In genomic region chr14:67260965-67261364, GRCh38 we compare ENCODE assay signal across 19 cellular contexts. TPM values are rescaled to one million over a fixed set of nuclear protein-coding genes. Genes with fewer than 3 reads are reported as not detected.
A peak's percentile ranks its signal among the peaks of the same experiment; 100 is the strongest.
DNase-seq lines count a peak whose midpoint lies in the region; ATAC-seq, FAIRE-seq and TF ChIP-seq lines count a peak whose summit lies in the region.
"Had no signal": no experiment of that assay in that cellular context is flagged by ENCODE, and none has a peak within 500 bp of the region (broad histone marks: within the 10 kb centered on the region; RNA-seq: fewer than 3 reads in every experiment).

No MANE protein-coding gene starts in this region.

- H3K27ac ChIP-seq in HCT116 (ENCODE audit: low read depth, low read length) = no peak overlapping the region
- H3K27ac ChIP-seq: GM23248 had no signal

- H3K4me1 Mint-ChIP-seq in mesothelial cell of epicardium = peaks cover 44% of the 10 kb centered on the region

- H3K9me2 ChIP-seq in HCT116 (ENCODE audit: insufficient read depth) = no peaks in the 10 kb centered on the region

- H3K27me3 Mint-ChIP-seq in mesothelial cell of epicardium (ENCODE audit: low read depth) = no peaks in the 10 kb centered on the region
- H3K27me3 Mint-ChIP-seq: CD4-positive, CD25-positive, alpha-beta regulatory T cell; CD8-positive, alpha-beta memory T cell had no signal

- H3K9ac ChIP-seq in HCT116 (ENCODE audit: low read length) = no peak overlapping the region
- H3K9ac ChIP-seq: GM23248 had no signal

- BruUV-seq in HCT116 (replicated peaks; lab: Mats Ljungman, UMichigan) = TSS peak; percentile 7

- H3K27me3 ChIP-seq in HCT116 (ENCODE audit: insufficient read depth, low read length) = no peaks in the 10 kb centered on the region
- H3K27me3 ChIP-seq: BE2C had no signal

- POLR2A ChIA-PET in HCT116 (lab: Charles Lee) = no interaction called here

- no peak for TF ChIP-seq CTCF in HCT116 (IDR thresholded peaks at IDR 0.05 in 2 of 3, conservative IDR thresholded peaks at IDR 0.05 in 1 of 3; ENCODE audit: borderline replicate concordance in 1 of 3, insufficient read depth in 1 of 3, low read depth in 2 of 3, low read length in 2 of 3)
- TF ChIP-seq CTCF in mesothelial cell of epicardium (IDR thresholded peaks at IDR 0.05; ENCODE audit: unreplicated experiment) = no peak

- no peak overlapping the region for H3K4me3 Mint-ChIP-seq in mesothelial cell of epicardium
- H3K4me3 Mint-ChIP-seq: CD8-positive, alpha-beta memory T cell had no signal

- TF ChIP-seq RAD21 in HCT116 (IDR thresholded peaks at IDR 0.05; ENCODE audit: low read depth) = no peak

- peaks cover 66% of the 10 kb centered on the region for H3K79me2 ChIP-seq in HCT116 (ENCODE audit: insufficient read depth, low read length)

- no peaks in the 10 kb centered on the region for H3K9me3 Mint-ChIP-seq in mesothelial cell of epicardium
- H3K9me3 Mint-ChIP-seq: CD4-positive, CD25-positive, alpha-beta regulatory T cell; CD8-positive, alpha-beta memory T cell had no signal

- H3K4me2 ChIP-seq in HCT116 (ENCODE audit: low read length) = no peak overlapping the region

- H3K36me3 Mint-ChIP-seq in mesothelial cell of epicardium = peaks cover 3% of the 10 kb centered on the region

- no peaks in the 10 kb centered on the region for H3K36me3 ChIP-seq in HCT116 (ENCODE audit: control insufficient read depth in 1 of 2, insufficient read depth in 2 of 2, low read length in 2 of 2)
- H3K36me3 ChIP-seq: BE2C, HAP-1 had no signal

- no peak for ATAC-seq in HCT116
- no peak for ATAC-seq in HG03439 (IDR thresholded peaks at IDR 0.05; ENCODE audit: unreplicated experiment)
- ATAC-seq: GM12878 had no signal

- RAD21 ChIA-PET in HCT116 (lab: Charles Lee; ENCODE audit: low non-redundant PET in 1 of 2, low total read pairs in 2 of 2, uncharacterized antibody in 2 of 2, unreplicated experiment in 2 of 2) = no interaction called here

- FAIRE-seq in HTR-8/SVneo (lab: Jason Lieb, UNC) = peak; percentile 88
- FAIRE-seq: GM12878 had no signal

- H4K20me1 ChIP-seq in HCT116 (ENCODE audit: insufficient read depth) = no peaks in the 10 kb centered on the region; the same call in 1 of the 2 replicates

- no peaks in the 10 kb centered on the region for H3K9me3 ChIP-seq in HCT116 (ENCODE audit: control insufficient read depth in 1 of 2, insufficient read depth in 1 of 2, low read depth in 1 of 2, low read length in 2 of 2)
- H3K9me3 ChIP-seq: BE2C, HAP-1 had no signal

- peak overlapping the region; percentile 7 for H3K27ac Mint-ChIP-seq in mesothelial cell of epicardium
- H3K27ac Mint-ChIP-seq: CD4-positive, CD25-positive, alpha-beta regulatory T cell had no signal

- intact Hi-C loops in HCT116 (cut with micrococcal nuclease) = no loop called here

- CTCF ChIA-PET in HCT116 (lab: Charles Lee) = interaction anchor here (1.0 kb wide), 1 partner anchor 25 kb away, joined by 3 read pairs; no protein-coding TSS in a partner anchor

- no peak overlapping the region for H3K4me3 ChIP-seq in HCT116 (replicated peaks in 1 of 2; ENCODE audit: low read depth in 1 of 2, low read length in 2 of 2)
- H3K4me3 ChIP-seq: GM12878, GM23248, HAP-1 had no signal

- no peak for TF ChIP-seq POLR2A in HCT116 (IDR thresholded peaks at IDR 0.05; ENCODE audit: borderline replicate concordance, extremely low read depth, insufficient read depth, insufficient read length)

- DNase-seq in HCT116 (ENCODE audit: low read depth, low spot score) (no peak), HTR-8/SVneo (ENCODE audit: insufficient read length, low spot score) (no peak), mesothelial cell of epicardium (ENCODE audit: low spot score in 2 of 2, unreplicated experiment in 2 of 2) (no peak), NCI-H146 (lab: John Stamatoyannopoulos, UW) (no peak), NCI-H510A treated with DMSO at 0.1 percent for 48 hours (lab: John Stamatoyannopoulos, UW) (no peak)
- DNase-seq: ACHN; BE2C; C1 segment of cervical spinal cord; CD4-positive, CD25-positive, alpha-beta regulatory T cell; CD8-positive, alpha-beta memory T cell; COR-L47; DMS 273 treated with DMSO at 0.1 percent for 48 hours; DMS53; DND-41; EL; GM23248 had no signal

- H3K4me1 ChIP-seq in HCT116 (ENCODE audit: control insufficient read depth in 1 of 2, insufficient read depth in 2 of 2, low read length in 2 of 2) = peaks cover 10 to 13% of the 10 kb centered on the region in 2 experiments
- H3K4me1 ChIP-seq: BE2C had no signal

- H2AFZ ChIP-seq in HCT116 (ENCODE audit: low read depth, low read length, poor library complexity, severe bottlenecking) = no peak overlapping the region
- H2AFZ ChIP-seq: GM23248 had no signal

TF ChIP-seq in HCT116, 20 proteins besides CTCF, POLR2A, EP300 and RAD21:
- no peak for TF ChIP-seq CEBPB (IDR thresholded peaks at IDR 0.05; ENCODE audit: low read depth)

RNA-seq across cellular contexts. Expression of gene PALS1, which starts 19.7 kb away (rescaled TPM):
- total RNA-seq in HCT116 (2021; ENCODE audit: unreplicated experiment) (18.0 TPM), mesothelial cell of epicardium (36.5 to 43.0 TPM (median 39.7 TPM) in 3 replicates)
- polyA plus RNA-seq in HCT116 (2012) = 4.5 and 6.9 TPM in 2 replicates
